Comparison of ENCODE assay signal across 14 cellular contexts in genomic region chr4:108247511-108248088, GRCh38.
A peak's percentile ranks its signal among the peaks of the same experiment; 100 is the strongest.
DNase-seq lines count a peak whose midpoint lies in the region; ATAC-seq and TF ChIP-seq lines count a peak whose summit lies in the region.
"Had no signal": no experiment of that assay in that cellular context is flagged by ENCODE, and none has a peak within 500 bp of the region (broad histone marks: within the 10 kb centered on the region; RNA-seq: fewer than 3 reads in every experiment).

No MANE protein-coding gene starts in this region.

- H3K27ac ChIP-seq in Karpas-422 (ENCODE audit: low read length), result no peak overlapping the region
- no peak overlapping the region for H3K27ac ChIP-seq in tibial nerve

- no peak overlapping the region for H2AFZ ChIP-seq in Karpas-422 (ENCODE audit: low read length)

- H3K36me3 ChIP-seq in Karpas-422 (ENCODE audit: insufficient read depth, low read length) (no peaks in the 10 kb centered on the region), tibial nerve (no peaks in the 10 kb centered on the region)

- no peaks in the 10 kb centered on the region for H3K9me2 ChIP-seq in Karpas-422 (replicated peaks; ENCODE audit: insufficient read depth, low read length)

- WGBS in tibial nerve, 2 donors, result 26 to 47% methylated on average over 3 of the region's 3 CpGs

- ATAC-seq in HG02970 (IDR thresholded peaks at IDR 0.05; ENCODE audit: low FRiP score, unreplicated experiment) (no peak), GM18870 (IDR thresholded peaks at IDR 0.05; ENCODE audit: unreplicated experiment) (no peak)
- ATAC-seq: effector memory CD8-positive, alpha-beta T cell; naive thymus-derived CD8-positive, alpha-beta T cell; stimulated activated effector memory CD8-positive, alpha-beta T cell treated with anti-CD3 and anti-CD28 coated beads, Interleukin-12 subunit alpha, Interleukin-12 subunit beta, amount 100 ng/mL, for 72 hours had no signal

- no peak for TF ChIP-seq CTCF in tibial nerve (IDR thresholded peaks at IDR 0.05)

- H3K4me3 Mint-ChIP-seq in activated T-helper 2 cell treated with anti-CD3 and anti-CD28 coated beads, Interferon-gamma antibody, Interleukin-2, Interleukin-4, amounts not matched to agents 10 μg/mL and 5 μg/mL and 100 μg/mL, durations not matched to agents 14 hours and 24 hours and 36 hours (ENCODE audit: low read depth), result no peak overlapping the region
- H3K4me3 Mint-ChIP-seq: B cell; effector memory CD8-positive, alpha-beta T cell; naive thymus-derived CD8-positive, alpha-beta T cell; stimulated activated effector memory CD8-positive, alpha-beta T cell treated with anti-CD3 and anti-CD28 coated beads, Interleukin-12 subunit alpha, Interleukin-12 subunit beta, amount 100 ng/mL, for 72 hours had no signal

- no peaks in the 10 kb centered on the region for H3K27me3 Mint-ChIP-seq in activated T-helper 2 cell treated with anti-CD3 and anti-CD28 coated beads, Interferon-gamma antibody, Interleukin-2, Interleukin-4, amounts not matched to agents 10 μg/mL and 5 μg/mL and 100 μg/mL, durations not matched to agents 14 hours and 24 hours and 36 hours (ENCODE audit: low read depth)
- H3K27me3 Mint-ChIP-seq: B cell; naive thymus-derived CD8-positive, alpha-beta T cell had no signal

- H3K4me1 Mint-ChIP-seq in activated T-helper 2 cell treated with anti-CD3 and anti-CD28 coated beads, Interferon-gamma antibody, Interleukin-2, Interleukin-4, amounts not matched to agents 10 μg/mL and 5 μg/mL and 100 μg/mL, durations not matched to agents 14 hours and 24 hours and 36 hours (ENCODE audit: low read depth), result peaks cover 4% of the 10 kb centered on the region
- H3K4me1 Mint-ChIP-seq: B cell; stimulated activated effector memory CD8-positive, alpha-beta T cell treated with anti-CD3 and anti-CD28 coated beads, Interleukin-12 subunit alpha, Interleukin-12 subunit beta, amount 100 ng/mL, for 72 hours had no signal

- no peak for TF ChIP-seq POLR2A in tibial nerve (IDR thresholded peaks at IDR 0.05)

- H3K4me2 ChIP-seq in Karpas-422 (ENCODE audit: low read depth, low read length, poor library complexity, severe bottlenecking), result no peak overlapping the region

- H3K4me3 ChIP-seq in Karpas-422 (ENCODE audit: low read length), result no peak overlapping the region
- no peak overlapping the region for H3K4me3 ChIP-seq in tibial nerve

- H3K27me3 ChIP-seq in Karpas-422 (ENCODE audit: low read length) (no peaks in the 10 kb centered on the region), tibial nerve (no peaks in the 10 kb centered on the region)

- peaks cover 4% of the 10 kb centered on the region for H3K36me3 Mint-ChIP-seq in activated T-helper 2 cell treated with anti-CD3 and anti-CD28 coated beads, Interferon-gamma antibody, Interleukin-2, Interleukin-4, amounts not matched to agents 10 μg/mL and 5 μg/mL and 100 μg/mL, durations not matched to agents 14 hours and 24 hours and 36 hours (ENCODE audit: low read depth)
- H3K36me3 Mint-ChIP-seq: stimulated activated effector memory CD8-positive, alpha-beta T cell treated with anti-CD3 and anti-CD28 coated beads, Interleukin-12 subunit alpha, Interleukin-12 subunit beta, amount 100 ng/mL, for 72 hours had no signal

- H3K4me1 ChIP-seq in Karpas-422 (ENCODE audit: low read length), result no peaks in the 10 kb centered on the region
- H3K4me1 ChIP-seq in tibial nerve, result no peaks in the 10 kb centered on the region

- no peak overlapping the region for H3K27ac Mint-ChIP-seq in activated T-helper 2 cell treated with anti-CD3 and anti-CD28 coated beads, Interferon-gamma antibody, Interleukin-2, Interleukin-4, amounts not matched to agents 10 μg/mL and 5 μg/mL and 100 μg/mL, durations not matched to agents 14 hours and 24 hours and 36 hours
- H3K27ac Mint-ChIP-seq: B cell; effector memory CD8-positive, alpha-beta T cell; naive thymus-derived CD8-positive, alpha-beta T cell; stimulated activated effector memory CD8-positive, alpha-beta T cell treated with anti-CD3 and anti-CD28 coated beads, Interleukin-12 subunit alpha, Interleukin-12 subunit beta, amount 100 ng/mL, for 72 hours had no signal

- H3K9ac ChIP-seq in Karpas-422 (ENCODE audit: low read length), result no peak overlapping the region

- no peak for TF ChIP-seq EP300 in tibial nerve (IDR thresholded peaks at IDR 0.05)

- H3K79me2 ChIP-seq in Karpas-422 (ENCODE audit: low read length), result no peaks in the 10 kb centered on the region

- H3K9me3 Mint-ChIP-seq in activated T-helper 2 cell treated with anti-CD3 and anti-CD28 coated beads, Interferon-gamma antibody, Interleukin-2, Interleukin-4, amounts not matched to agents 10 μg/mL and 5 μg/mL and 100 μg/mL, durations not matched to agents 14 hours and 24 hours and 36 hours, result peaks cover 14% of the 10 kb centered on the region

- no peaks in the 10 kb centered on the region for H3K9me3 ChIP-seq in Karpas-422 (ENCODE audit: low read length)
- H3K9me3 ChIP-seq in tibial nerve, result peaks cover 0 to 4% (median 0%) of the 10 kb centered on the region in 4 donors

- no peaks in the 10 kb centered on the region for H4K20me1 ChIP-seq in Karpas-422 (ENCODE audit: insufficient read depth, low read depth, low read length)

- DNase-seq in DMS 273 treated with DMSO at 0.1 percent for 48 hours (lab: John Stamatoyannopoulos, UW), result peak; percentile 76
- peak; percentile 10 for DNase-seq in Karpas-422
- DNase-seq in NCI-H82 (lab: John Stamatoyannopoulos, UW), result peak; percentile 63
- peak; percentile 82 for DNase-seq in glomerular visceral epithelial cell (ENCODE audit: extremely low spot score)
- DNase-seq in activated T-helper 2 cell treated with anti-CD3 and anti-CD28 coated beads, Interferon-gamma antibody, Interleukin-2, Interleukin-4, amounts not matched to agents 10 μg/mL and 5 μg/mL and 100 μg/mL, durations not matched to agents 14 hours and 24 hours and 36 hours (ENCODE audit: low spot score), result no peak
- no peak for DNase-seq in tibial nerve (ENCODE audit: low spot score in 2 of 2)
- DNase-seq: activated CD8-positive, alpha-beta memory T cell treated with anti-CD3 and anti-CD28 coated beads for 24 hours; effector memory CD8-positive, alpha-beta T cell; hypothalamus; naive thymus-derived CD8-positive, alpha-beta T cell had no signal

- intact Hi-C loops in activated T-helper 2 cell treated with anti-CD3 and anti-CD28 coated beads, Interferon-gamma antibody, Interleukin-2, Interleukin-4, amounts not matched to agents 10 μg/mL and 5 μg/mL and 100 μg/mL, durations not matched to agents 14 hours and 24 hours and 36 hours (cut with micrococcal nuclease), result no loop called here

Comparison
In these comparisons a context has a peak if more than half of its experiments do, and no peak if none do; other contexts are left out.
1. DNase-seq: peak in DMS 273 treated with DMSO at 0.1 percent for 48 hours (single experiment), Karpas-422 (single experiment), NCI-H82 (single experiment) and glomerular visceral epithelial cell (single experiment); none in activated T-helper 2 cell treated with anti-CD3 and anti-CD28 coated beads, Interferon-gamma antibody, Interleukin-2, Interleukin-4, amounts not matched to agents 10 μg/mL and 5 μg/mL and 100 μg/mL, durations not matched to agents 14 hours and 24 hours and 36 hours (single experiment) and tibial nerve (0 of 2).